In the genomic region with DNA sequence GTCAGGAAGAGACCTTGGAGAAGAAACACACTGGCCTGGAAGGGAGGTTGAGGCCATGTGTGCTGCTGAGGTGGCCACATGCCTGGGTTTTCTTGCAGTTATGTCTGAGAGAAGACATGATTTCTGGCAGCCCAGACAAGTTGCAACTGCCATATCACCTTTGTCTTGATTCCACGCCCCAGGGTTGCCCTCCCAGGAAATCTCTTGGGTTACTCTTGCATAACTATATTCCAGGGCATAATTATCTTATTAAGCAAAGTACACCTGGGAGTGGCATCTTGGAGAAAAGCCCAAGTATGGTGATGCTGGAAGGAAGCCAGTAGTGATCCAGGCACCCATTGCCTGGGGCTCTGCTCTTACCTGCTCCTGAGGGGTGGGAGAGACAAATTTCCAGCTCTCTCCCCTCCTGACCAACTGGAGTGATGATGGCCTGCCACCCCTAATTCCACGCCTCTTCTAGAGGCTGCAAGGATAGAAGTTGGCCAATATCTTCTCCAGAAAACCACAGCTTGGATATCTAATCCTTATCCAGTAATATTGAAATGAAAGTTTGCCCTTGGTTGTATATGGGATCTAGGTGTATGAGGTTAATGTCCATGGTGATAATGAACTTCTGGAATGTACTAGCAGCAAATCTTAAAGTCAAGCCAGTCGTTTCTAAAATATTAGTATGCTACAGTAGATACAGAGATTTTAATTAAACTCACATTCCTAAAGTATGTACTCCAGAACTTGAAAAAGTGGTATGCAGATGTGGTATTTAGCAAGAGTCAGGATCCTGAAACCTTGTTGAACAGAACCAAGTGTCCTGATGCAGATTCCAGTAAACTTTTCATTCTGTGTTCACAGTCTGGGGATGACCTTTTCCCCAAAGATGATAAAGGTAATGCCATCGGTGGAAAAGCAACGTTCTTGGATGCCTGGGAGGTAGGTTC, we compare ENCODE assay signal across 24 cellular contexts. TPM values are rescaled to one million over a fixed set of nuclear protein-coding genes. Genes with fewer than 3 reads are reported as not detected.
DNase-seq lines count a peak whose midpoint lies in the region; ATAC-seq and TF ChIP-seq lines count a peak whose summit lies in the region.
"Had no signal": no experiment of that assay in that cellular context is flagged by ENCODE, and none has a peak within 500 bp of the region (broad histone marks: within the 10 kb centered on the region; RNA-seq: fewer than 3 reads in every experiment).

No MANE protein-coding gene starts in this region.

- H3K27me3 ChIP-seq in body of pancreas (no peaks in the 10 kb centered on the region), dorsolateral prefrontal cortex (peaks cover 0 to 4% (median 0%) of the 10 kb centered on the region in 45 donors)
- H3K27me3 ChIP-seq: upper lobe of left lung had no signal

- no peak for TF ChIP-seq POLR2A in body of pancreas (IDR thresholded peaks at IDR 0.05)
- no peak for TF ChIP-seq POLR2A in lower leg skin (IDR thresholded peaks at IDR 0.05)

- 53 to 55% methylated on average over 5 of the region's 5 CpGs for WGBS in body of pancreas, 2 donors
- 43 to 47% methylated on average over 5 of the region's 5 CpGs for whole genome bisulfite sequencing in lower leg skin, 2 donors

- H3K27ac ChIP-seq in body of pancreas (no peak overlapping the region), dorsolateral prefrontal cortex (no peak overlapping the region)
- H3K27ac ChIP-seq: upper lobe of left lung had no signal

- peak overlapping the region; percentile 22 for H3K27ac Mint-ChIP-seq in type B pancreatic cell
- H3K27ac Mint-ChIP-seq: activated naive CD4-positive, alpha-beta T cell treated with anti-CD3 and anti-CD28 coated beads for 36 hours; natural killer cell; stimulated activated naive B cell treated with anti-CD40 and anti-IgM and Interleukin-4, amounts not matched to agents 10 μg/mL and 1 μg/mL and 100 μg/mL, for 72 hours had no signal

- H3K9me3 ChIP-seq in body of pancreas, result no peaks in the 10 kb centered on the region
- H3K9me3 ChIP-seq: upper lobe of left lung had no signal

- H3K4me3 Mint-ChIP-seq in type B pancreatic cell, result no peak overlapping the region
- H3K4me3 Mint-ChIP-seq: activated naive CD4-positive, alpha-beta T cell treated with anti-CD3 and anti-CD28 coated beads for 36 hours; natural killer cell; stimulated activated naive B cell treated with anti-CD40 and anti-IgM and Interleukin-4, amounts not matched to agents 10 μg/mL and 1 μg/mL and 100 μg/mL, for 72 hours had no signal

- H3K36me3 Mint-ChIP-seq in type B pancreatic cell, result no peaks in the 10 kb centered on the region
- H3K36me3 Mint-ChIP-seq: natural killer cell; stimulated activated naive B cell treated with anti-CD40 and anti-IgM and Interleukin-4, amounts not matched to agents 10 μg/mL and 1 μg/mL and 100 μg/mL, for 72 hours had no signal

- H3K36me3 ChIP-seq in body of pancreas (replicated peaks in 1 of 2; ENCODE audit: insufficient read depth in 1 of 2, low read depth in 2 of 2), result no peaks in the 10 kb centered on the region
- H3K36me3 ChIP-seq: upper lobe of left lung had no signal

- peaks cover 12% of the 10 kb centered on the region for H3K4me1 ChIP-seq in body of pancreas

- peak; percentile 80 for ATAC-seq in body of pancreas
- no peak for ATAC-seq in HG03280 (IDR thresholded peaks at IDR 0.05; ENCODE audit: unreplicated experiment)
- ATAC-seq in HG03097 (IDR thresholded peaks at IDR 0.05; ENCODE audit: low FRiP score, unreplicated experiment), result no peak
- ATAC-seq: natural killer cell; stimulated activated naive B cell treated with anti-CD40 and anti-IgM and Interleukin-4, amounts not matched to agents 10 μg/mL and 1 μg/mL and 100 μg/mL, for 72 hours had no signal

- H3K4me3 ChIP-seq in body of pancreas, result no peak overlapping the region
- H3K4me3 ChIP-seq in lower leg skin (ENCODE audit: low read depth, poor library complexity, severe bottlenecking), result no peak overlapping the region
- H3K4me3 ChIP-seq in dorsolateral prefrontal cortex, result no peak overlapping the region
- H3K4me3 ChIP-seq: lung, upper lobe of left lung had no signal

- DNase-seq in DMS79 treated with DMSO at 0.1 percent for 48 hours (lab: John Stamatoyannopoulos, UW) (peak; percentile 44), DMS79 (lab: John Stamatoyannopoulos, UW) (no peak), body of pancreas (peak; percentile 41 to 71 (median 44)), lower leg skin (ENCODE audit: low spot score in 2 of 2) (peak; percentile 66 to 86), type B pancreatic cell (ENCODE audit: extremely low spot score, unreplicated experiment) (no peak), dorsolateral prefrontal cortex (no peak)
- DNase-seq: 8988T; activated CD4-positive, alpha-beta T cell treated with anti-CD3 and anti-CD28 coated beads, Interleukin-2, amount 50 U/mL, for 1 hour; activated naive CD4-positive, alpha-beta T cell treated with anti-CD3 and anti-CD28 coated beads for 36 hours; activated T-cell treated with anti-CD3 and anti-CD28 coated beads for 4 hours; C1 segment of cervical spinal cord; cortex of kidney; DMS53; natural killer cell; NCI-H1694 treated with DMSO at 0.1 percent for 48 hours; RPMI8226; stimulated activated CD4-positive, alpha-beta T cell treated with anti-CD3 and anti-CD28 coated beads, Interleukin-12 subunit alpha, Interleukin-12 subunit beta, amount 100 ng/mL, for 4 hours; stimulated activated naive B cell treated with anti-CD40 and anti-IgM and Interleukin-4, amounts not matched to agents 10 μg/mL and 1 μg/mL and 100 μg/mL, for 72 hours; SW 1271 had no signal

- intact Hi-C loops in body of pancreas (cut with DNase I) (no loop called here), lower leg skin (cut with DNase I; ENCODE audit: low total_unique reads) (no loop called here), dorsolateral prefrontal cortex (cut with DNase I) (no loop called here)

- no peaks in the 10 kb centered on the region for H3K27me3 Mint-ChIP-seq in type B pancreatic cell

- TF ChIP-seq CTCF in body of pancreas (IDR thresholded peaks at IDR 0.05) (no peak), lower leg skin (IDR thresholded peaks at IDR 0.05) (no peak), type B pancreatic cell (conservative IDR thresholded peaks at IDR 0.05) (no peak), dorsolateral prefrontal cortex (IDR thresholded peaks at IDR 0.05 in 54 of 56, conservative IDR thresholded peaks at IDR 0.05 in 2 of 56; ENCODE audit: low read depth in 1 of 56, partially characterized antibody in 56 of 56) (no peak)

- peaks cover 21% of the 10 kb centered on the region for H3K4me1 Mint-ChIP-seq in type B pancreatic cell (ENCODE audit: unreplicated experiment)
- H3K4me1 Mint-ChIP-seq: natural killer cell; stimulated activated naive B cell treated with anti-CD40 and anti-IgM and Interleukin-4, amounts not matched to agents 10 μg/mL and 1 μg/mL and 100 μg/mL, for 72 hours had no signal

- no peaks in the 10 kb centered on the region for H3K9me3 Mint-ChIP-seq in type B pancreatic cell
- H3K9me3 Mint-ChIP-seq: activated naive CD4-positive, alpha-beta T cell treated with anti-CD3 and anti-CD28 coated beads for 36 hours; natural killer cell; stimulated activated naive B cell treated with anti-CD40 and anti-IgM and Interleukin-4, amounts not matched to agents 10 μg/mL and 1 μg/mL and 100 μg/mL, for 72 hours had no signal

RNA-seq across cellular contexts. Expression of gene AKR1B10, which starts 5.1 kb away (rescaled TPM):
- 10 to 100 TPM in 1 of 2 donors, 1 to 10 TPM in 1; 2.3 to 12.2 TPM for total RNA-seq in body of pancreas
- 10 to 100 TPM in 2 of 4 donors, 1 to 10 TPM in 2; 4.3 to 12.1 (median 9.4) TPM for total RNA-seq in lower leg skin
- 11.3 and 13.7 TPM in 2 replicates for total RNA-seq in type B pancreatic cell (ENCODE audit: low replicate concordance)
- under 1 TPM in 1 of 120 experiments, not detected in 119; 0.72 TPM for total RNA-seq in dorsolateral prefrontal cortex
- total RNA-seq: activated naive CD4-positive, alpha-beta T cell treated with anti-CD3 and anti-CD28 coated beads for 36 hours; natural killer cell had no signal

RNA-seq across cellular contexts. Expression of gene AKR1B15, which starts 16.5 kb away (rescaled TPM):
- total RNA-seq in body of pancreas, result under 1 TPM in 1 of 2 donors, not detected in 1; 0.52 TPM
- not detected for total RNA-seq in lower leg skin
- 0.63 and 1.0 TPM in 2 replicates for total RNA-seq in type B pancreatic cell (ENCODE audit: low replicate concordance)
- total RNA-seq in dorsolateral prefrontal cortex, result not detected
- total RNA-seq: activated naive CD4-positive, alpha-beta T cell treated with anti-CD3 and anti-CD28 coated beads for 36 hours; HT1080; lung; natural killer cell; upper lobe of left lung had no signal

Comparison
In these comparisons a context has a peak if more than half of its experiments do, and no peak if none do; other contexts are left out.
1. DNase-seq: peak in DMS79 treated with DMSO at 0.1 percent for 48 hours (single experiment), body of pancreas (4 of 4) and lower leg skin (2 of 2); none in DMS79 (single experiment), type B pancreatic cell (single experiment) and dorsolateral prefrontal cortex (0 of 10).